5 cellular contexts compared by ENCODE assay signal in genomic region chr12:50809131-50809530, GRCh38. TPM values are rescaled to one million over a fixed set of nuclear protein-coding genes. Genes with fewer than 3 reads are reported as not detected.
"Had no signal": no experiment of that assay in that cellular context is flagged by ENCODE, and none has a peak within 500 bp of the region (broad histone marks: within the 10 kb centered on the region; RNA-seq: fewer than 3 reads in every experiment).

No MANE protein-coding gene starts in this region.

RNA-seq across cellular contexts. Expression of gene TMPRSS12, which starts 33.6 kb away (rescaled TPM):
- total RNA-seq: HepG2, HT-29, HT1080, IMR-90 had no signal
- polyA plus RNA-seq: HepG2, IgD-negative memory B cell, IMR-90 had no signal
